Comparison of ENCODE assay signal across 6 cellular contexts in the genomic region with DNA sequence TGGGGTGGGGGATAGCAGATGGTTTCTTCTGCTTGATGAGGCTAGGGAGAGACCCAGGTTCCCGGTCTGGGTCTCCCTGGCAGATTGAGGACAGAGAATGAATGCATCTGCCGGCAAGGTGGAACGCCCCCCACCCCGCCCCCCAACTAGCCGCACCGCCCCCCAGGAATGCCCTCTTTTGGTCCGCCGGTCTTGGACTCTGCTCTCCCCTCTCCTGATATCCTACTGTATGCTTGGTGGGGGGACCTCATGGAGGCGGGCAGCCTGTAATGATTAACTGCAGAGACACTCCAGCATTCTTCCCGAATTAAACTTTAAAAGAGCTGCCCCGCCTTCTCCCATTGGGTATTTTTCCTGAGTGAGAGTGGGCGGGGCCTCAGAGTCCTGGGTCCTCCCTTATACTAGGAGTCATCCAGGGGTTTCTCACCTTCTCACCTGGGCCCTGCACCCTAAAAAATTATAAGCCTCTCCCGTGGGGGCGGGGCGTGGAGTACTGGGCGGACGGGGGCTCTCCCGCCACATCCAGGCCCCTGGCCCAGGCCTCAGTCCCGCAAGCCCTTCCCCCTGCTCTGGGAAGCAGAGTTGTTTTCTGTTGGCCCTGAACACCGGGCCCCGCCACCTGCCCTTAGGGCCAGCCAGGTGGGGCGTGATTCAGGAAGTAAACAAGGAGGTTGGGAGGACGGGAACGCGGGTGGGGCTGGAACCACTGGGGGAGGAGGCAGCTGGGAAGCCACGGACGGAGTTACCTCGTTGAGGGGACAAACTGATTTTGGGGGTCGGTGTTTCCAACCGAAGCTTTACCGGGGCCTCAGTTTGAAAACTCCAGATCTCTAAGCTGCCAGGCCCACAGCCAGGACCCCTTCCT. TPM values are rescaled to one million over a fixed set of nuclear protein-coding genes. Genes with fewer than 3 reads are reported as not detected.
DNase-seq lines count a peak whose midpoint lies in the region; ATAC-seq lines count a peak whose summit lies in the region.

No MANE protein-coding gene starts in this region.

- H3K27ac Mint-ChIP-seq in activated naive CD8-positive, alpha-beta T cell treated with anti-CD3 and anti-CD28 coated beads, Interleukin-2, amount 10 ng/mL, durations not matched to agents 7 days and 5 days, result no peak overlapping the region

- H3K4me3 ChIP-seq in HUES48 (ENCODE audit: low read depth, low read length) (peak overlapping the region; percentile 90), muscle layer of duodenum (ENCODE audit: low read depth in 1 of 2, low read length in 2 of 2) (peak overlapping the region; percentile 44 to 52)

- H3K36me3 Mint-ChIP-seq in activated naive CD8-positive, alpha-beta T cell treated with anti-CD3 and anti-CD28 coated beads, Interleukin-2, amount 10 ng/mL, durations not matched to agents 7 days and 5 days, result no peaks in the 10 kb centered on the region

- H3K36me3 ChIP-seq in HUES48 (ENCODE audit: control insufficient read depth, insufficient read depth, low read length) (peaks cover 22% of the 10 kb centered on the region), muscle layer of duodenum (ENCODE audit: control insufficient read depth in 1 of 2, insufficient read depth in 2 of 2, low read length in 2 of 2) (no peaks in the 10 kb centered on the region)

- peak overlapping the region; percentile 82 for H3K4me3 Mint-ChIP-seq in activated naive CD8-positive, alpha-beta T cell treated with anti-CD3 and anti-CD28 coated beads, Interleukin-2, amount 10 ng/mL, durations not matched to agents 7 days and 5 days

- H3K9me3 ChIP-seq in HUES48 (ENCODE audit: control insufficient read depth, insufficient read depth, low read length), result no peaks in the 10 kb centered on the region
- no peaks in the 10 kb centered on the region for H3K9me3 ChIP-seq in muscle layer of duodenum (ENCODE audit: control insufficient read depth in 1 of 2, low read length in 2 of 2)

- no peak for DNase-seq in activated naive CD8-positive, alpha-beta T cell treated with anti-CD3 and anti-CD28 coated beads, Interleukin-2, amount 10 ng/mL, durations not matched to agents 7 days and 5 days
- DNase-seq in HUDEP-2 (lab: John Stamatoyannopoulos, UW; ENCODE audit: unreplicated experiment in 76 of 76), result no peak
- DNase-seq in foreskin melanocyte, result no peak

- H3K9me3 Mint-ChIP-seq in activated naive CD8-positive, alpha-beta T cell treated with anti-CD3 and anti-CD28 coated beads, Interleukin-2, amount 10 ng/mL, durations not matched to agents 7 days and 5 days, result no peaks in the 10 kb centered on the region

- peak overlapping the region; percentile 93 for H3K27ac ChIP-seq in HUES48 (ENCODE audit: low read depth, low read length)
- peak overlapping the region; percentile 74 for H3K27ac ChIP-seq in muscle layer of duodenum (ENCODE audit: low read length)

- H3K9ac ChIP-seq in HUES48 (ENCODE audit: low read depth, low read length), result peak overlapping the region; percentile 29; the same call in 1 of the 2 replicates

- H3K27me3 ChIP-seq in HUES48 (ENCODE audit: control insufficient read depth, insufficient read depth, low read length) (no peaks in the 10 kb centered on the region), muscle layer of duodenum (ENCODE audit: low read depth, low read length) (peaks cover 5% of the 10 kb centered on the region)

- POLR2A ChIA-PET in activated naive CD8-positive, alpha-beta T cell treated with anti-CD3 and anti-CD28 coated beads, Interleukin-2, amount 10 ng/mL, durations not matched to agents 7 days and 5 days (lab: Charles Lee), result no interaction called here

- peaks cover 5% of the 10 kb centered on the region for H3K27me3 Mint-ChIP-seq in activated naive CD8-positive, alpha-beta T cell treated with anti-CD3 and anti-CD28 coated beads, Interleukin-2, amount 10 ng/mL, durations not matched to agents 7 days and 5 days

- H3K4me1 ChIP-seq in HUES48 (ENCODE audit: control insufficient read depth, insufficient read depth, low read length) (peaks cover 18% of the 10 kb centered on the region), muscle layer of duodenum (ENCODE audit: control insufficient read depth in 1 of 2, insufficient read depth in 2 of 2, low read length in 2 of 2) (peaks cover 0 to 24% of the 10 kb centered on the region in 2 donors)

- peaks cover 19% of the 10 kb centered on the region for H3K4me1 Mint-ChIP-seq in activated naive CD8-positive, alpha-beta T cell treated with anti-CD3 and anti-CD28 coated beads, Interleukin-2, amount 10 ng/mL, durations not matched to agents 7 days and 5 days

- ATAC-seq in activated naive CD8-positive, alpha-beta T cell treated with anti-CD3 and anti-CD28 coated beads, Interleukin-2, amount 10 ng/mL, durations not matched to agents 7 days and 5 days (ENCODE audit: low read depth), result peak; percentile 15
- no peak for ATAC-seq in GM18519 (IDR thresholded peaks at IDR 0.05; ENCODE audit: low FRiP score, unreplicated experiment)

RNA-seq across cellular contexts. Expression of a gene that starts 1.5 kb away (rescaled TPM):
- total RNA-seq in activated naive CD8-positive, alpha-beta T cell treated with anti-CD3 and anti-CD28 coated beads, Interleukin-2, amount 10 ng/mL, durations not matched to agents 7 days and 5 days, result under 1 TPM; 0.37 to 0.61 TPM

RNA-seq across cellular contexts. Expression of a gene that starts 8.9 kb away (rescaled TPM):
- total RNA-seq in activated naive CD8-positive, alpha-beta T cell treated with anti-CD3 and anti-CD28 coated beads, Interleukin-2, amount 10 ng/mL, durations not matched to agents 7 days and 5 days, result 10 to 100 TPM; 38.1 to 38.6 TPM

RNA-seq across cellular contexts. Expression of a gene that starts 39.4 kb away (rescaled TPM):
- total RNA-seq in activated naive CD8-positive, alpha-beta T cell treated with anti-CD3 and anti-CD28 coated beads, Interleukin-2, amount 10 ng/mL, durations not matched to agents 7 days and 5 days, result 1 to 10 TPM; 6.4 to 6.6 TPM

RNA-seq across cellular contexts. Expression of a gene that starts 51.4 kb away (rescaled TPM):
- 10 to 100 TPM; 18.3 to 23.9 TPM for total RNA-seq in activated naive CD8-positive, alpha-beta T cell treated with anti-CD3 and anti-CD28 coated beads, Interleukin-2, amount 10 ng/mL, durations not matched to agents 7 days and 5 days
